ENCODE assay signal across 38 cellular contexts in genomic region chr4:5651089-5651488, GRCh38. TPM values are rescaled to one million over a fixed set of nuclear protein-coding genes. Genes with fewer than 3 reads are reported as not detected.
"Had no signal": no experiment of that assay in that cellular context is flagged by ENCODE, and none has a peak within 500 bp of the region (broad histone marks: within the 10 kb centered on the region; RNA-seq: fewer than 3 reads in every experiment).

No MANE protein-coding gene starts in this region.

- DNase-seq: activated effector memory CD4-positive, alpha-beta T cell treated with anti-CD3 and anti-CD28 coated beads, Interleukin-2, amount 50 U/mL, for 16 hours; activated effector memory CD4-positive, alpha-beta T cell treated with Interleukin-2 at 50 U/mL for 16 hours; activated gamma-delta T cell; activated gamma-delta T cell treated with Interleukin-2 at 50 U/mL for 16 hours; activated naive CD4-positive, alpha-beta T cell; activated naive CD4-positive, alpha-beta T cell treated with anti-CD3 and anti-CD28 coated beads for 36 hours; activated naive CD4-positive, alpha-beta T cell treated with anti-CD3 and anti-CD28 coated beads, Interleukin-2, amount 10 ng/mL, durations not matched to agents 7 days and 5 days; activated naive CD4-positive, alpha-beta T cell treated with anti-CD3 and anti-CD28 coated beads, Interleukin-2, amount 50 U/mL, for 16 hours; activated naive CD4-positive, alpha-beta T cell treated with Interleukin-2 at 50 U/mL for 16 hours; activated naive CD8-positive, alpha-beta T cell treated with anti-CD3 and anti-CD28 coated beads for 36 hours; activated naive CD8-positive, alpha-beta T cell treated with anti-CD3 and anti-CD28 coated beads, Interleukin-2, amount 10 ng/mL, durations not matched to agents 7 days and 5 days; activated naive CD8-positive, alpha-beta T cell treated with anti-CD3 and anti-CD28 coated beads, Interleukin-2, amount 50 U/mL, for 24 hours; activated T-cell treated with anti-CD3 and anti-CD28 coated beads, Interleukin-2, amount 50 U/mL, for 24 hours; activated T-cell treated with anti-CD3 and anti-CD28 coated beads, Interleukin-2, amount 50 U/mL, for 4 hours; activated T-cell treated with anti-CD3 and anti-CD28 coated beads, Interleukin-2, amount 50 U/mL, for 48 hours; activated T-cell treated with anti-CD3 and anti-CD28 coated beads, Interleukin-2, amount 50 U/mL, for 72 hours; adrenal gland; amniotic stem cell; amygdala; anterior cingulate cortex; aorta; body of pancreas; brain microvascular endothelial cell; caudate nucleus; central memory CD4-positive, alpha-beta T cell; cerebellar nuclear complex had no signal

- H3K36me3 ChIP-seq: adrenal gland, breast epithelium, cardiac muscle cell had no signal

- H3K27me3 ChIP-seq: adrenal gland, ascending aorta, body of pancreas, brain microvascular endothelial cell, breast epithelium, cardiac muscle cell had no signal

- H3K4me1 Mint-ChIP-seq: activated naive CD4-positive, alpha-beta T cell treated with anti-CD3 and anti-CD28 coated beads, Interleukin-2, amount 10 ng/mL, durations not matched to agents 7 days and 5 days; activated naive CD4-positive, alpha-beta T cell treated with anti-CD3 and anti-CD28 coated beads, Interleukin-2, amount 50 U/mL, for 24 hours; activated naive CD8-positive, alpha-beta T cell treated with anti-CD3 and anti-CD28 coated beads for 36 hours; activated naive CD8-positive, alpha-beta T cell treated with anti-CD3 and anti-CD28 coated beads, Interleukin-2, amount 10 ng/mL, durations not matched to agents 7 days and 5 days; activated naive CD8-positive, alpha-beta T cell treated with anti-CD3 and anti-CD28 coated beads, Interleukin-2, amount 50 U/mL, for 24 hours; activated T-helper 17 cell treated with anti-CD3 and anti-CD28 coated beads, Interleukin-2, amount 50 U/mL, for 72 hours; central memory CD8-positive, alpha-beta T cell had no signal

- H3K36me3 Mint-ChIP-seq: activated naive CD4-positive, alpha-beta T cell treated with anti-CD3 and anti-CD28 coated beads, Interleukin-2, amount 10 ng/mL, durations not matched to agents 7 days and 5 days; activated naive CD4-positive, alpha-beta T cell treated with anti-CD3 and anti-CD28 coated beads, Interleukin-2, amount 50 U/mL, for 24 hours; activated naive CD4-positive, alpha-beta T cell treated with anti-CD3 and anti-CD28 coated beads, Interleukin-2, amount 50 U/mL, for 72 hours; activated naive CD8-positive, alpha-beta T cell; activated naive CD8-positive, alpha-beta T cell treated with anti-CD3 and anti-CD28 coated beads for 36 hours; activated naive CD8-positive, alpha-beta T cell treated with anti-CD3 and anti-CD28 coated beads, Interleukin-2, amount 10 ng/mL, durations not matched to agents 7 days and 5 days; brain had no signal

- H3K27me3 Mint-ChIP-seq: activated naive CD4-positive, alpha-beta T cell treated with anti-CD3 and anti-CD28 coated beads, Interleukin-2, amount 10 ng/mL, durations not matched to agents 7 days and 5 days; activated naive CD8-positive, alpha-beta T cell; activated naive CD8-positive, alpha-beta T cell treated with anti-CD3 and anti-CD28 coated beads, Interleukin-2, amount 10 ng/mL, durations not matched to agents 7 days and 5 days; activated naive CD8-positive, alpha-beta T cell treated with anti-CD3 and anti-CD28 coated beads, Interleukin-2, amount 50 U/mL, for 24 hours; activated T-cell treated with anti-CD3 and anti-CD28 coated beads, Interleukin-2, amount 50 U/mL, for 24 hours; activated T-helper 17 cell treated with anti-CD3 and anti-CD28 coated beads, Interleukin-2, amount 50 U/mL, for 72 hours; central memory CD8-positive, alpha-beta T cell had no signal

- ATAC-seq: activated naive CD4-positive, alpha-beta T cell treated with anti-CD3 and anti-CD28 coated beads, Interleukin-2, amount 50 U/mL, for 72 hours; activated naive CD8-positive, alpha-beta T cell treated with anti-CD3 and anti-CD28 coated beads, Interleukin-2, amount 50 U/mL, for 24 hours; activated T-cell treated with anti-CD3 and anti-CD28 coated beads, Interleukin-2, amount 50 U/mL, for 4 hours; activated T-cell treated with anti-CD3 and anti-CD28 coated beads, Interleukin-2, amount 50 U/mL, for 72 hours; activated T-helper 17 cell treated with anti-CD3 and anti-CD28 coated beads, Interleukin-2, amount 50 U/mL, for 72 hours; body of pancreas had no signal

- FAIRE-seq: astrocyte had no signal

- H3K4me1 ChIP-seq: adrenal gland, ascending aorta, breast epithelium had no signal

- H3K27ac Mint-ChIP-seq: activated naive CD4-positive, alpha-beta T cell treated with anti-CD3 and anti-CD28 coated beads for 36 hours; activated naive CD4-positive, alpha-beta T cell treated with anti-CD3 and anti-CD28 coated beads, Interleukin-2, amount 10 ng/mL, durations not matched to agents 7 days and 5 days; activated naive CD4-positive, alpha-beta T cell treated with anti-CD3 and anti-CD28 coated beads, Interleukin-2, amount 50 U/mL, for 24 hours; activated naive CD4-positive, alpha-beta T cell treated with anti-CD3 and anti-CD28 coated beads, Interleukin-2, amount 50 U/mL, for 72 hours; activated naive CD8-positive, alpha-beta T cell; activated naive CD8-positive, alpha-beta T cell treated with anti-CD3 and anti-CD28 coated beads for 36 hours; activated naive CD8-positive, alpha-beta T cell treated with anti-CD3 and anti-CD28 coated beads, Interleukin-2, amount 10 ng/mL, durations not matched to agents 7 days and 5 days; activated naive CD8-positive, alpha-beta T cell treated with anti-CD3 and anti-CD28 coated beads, Interleukin-2, amount 50 U/mL, for 24 hours; activated T-cell treated with anti-CD3 and anti-CD28 coated beads, Interleukin-2, amount 50 U/mL, for 24 hours; activated T-cell treated with anti-CD3 and anti-CD28 coated beads, Interleukin-2, amount 50 U/mL, for 72 hours; activated T-helper 1 cell treated with anti-CD3 and anti-CD28 coated beads, Interleukin-12 subunit alpha, Interleukin-12 subunit beta, Interleukin-2, Interleukin-4 antibody, amounts not matched to agents 30 ng/mL and 10 ng/mL and 1 ng/mL, durations not matched to agents 14 hours and 24 hours and 36 hours; activated T-helper 17 cell treated with anti-CD3 and anti-CD28 coated beads, Interleukin-2, amount 50 U/mL, for 72 hours; activated T-helper 2 cell treated with anti-CD3 and anti-CD28 coated beads, Interferon-gamma antibody, Interleukin-2, Interleukin-4, amounts not matched to agents 10 μg/mL and 5 μg/mL and 100 μg/mL, durations not matched to agents 14 hours and 24 hours and 36 hours; brain had no signal

- H3K9me3 Mint-ChIP-seq: activated naive CD4-positive, alpha-beta T cell treated with anti-CD3 and anti-CD28 coated beads for 36 hours; activated naive CD4-positive, alpha-beta T cell treated with anti-CD3 and anti-CD28 coated beads, Interleukin-2, amount 50 U/mL, for 24 hours; activated naive CD8-positive, alpha-beta T cell treated with anti-CD3 and anti-CD28 coated beads for 36 hours; activated naive CD8-positive, alpha-beta T cell treated with anti-CD3 and anti-CD28 coated beads, Interleukin-2, amount 50 U/mL, for 24 hours; activated T-cell treated with anti-CD3 and anti-CD28 coated beads, Interleukin-2, amount 50 U/mL, for 24 hours; activated T-cell treated with anti-CD3 and anti-CD28 coated beads, Interleukin-2, amount 50 U/mL, for 4 hours; activated T-helper 1 cell treated with anti-CD3 and anti-CD28 coated beads, Interleukin-12 subunit alpha, Interleukin-12 subunit beta, Interleukin-2, Interleukin-4 antibody, amounts not matched to agents 30 ng/mL and 10 ng/mL and 1 ng/mL, durations not matched to agents 14 hours and 24 hours and 36 hours; central memory CD8-positive, alpha-beta T cell had no signal

- H3K4me3 Mint-ChIP-seq: activated naive CD4-positive, alpha-beta T cell treated with anti-CD3 and anti-CD28 coated beads for 36 hours; activated naive CD4-positive, alpha-beta T cell treated with anti-CD3 and anti-CD28 coated beads, Interleukin-2, amount 10 ng/mL, durations not matched to agents 7 days and 5 days; activated naive CD4-positive, alpha-beta T cell treated with anti-CD3 and anti-CD28 coated beads, Interleukin-2, amount 50 U/mL, for 24 hours; activated naive CD8-positive, alpha-beta T cell; activated naive CD8-positive, alpha-beta T cell treated with anti-CD3 and anti-CD28 coated beads for 36 hours; activated naive CD8-positive, alpha-beta T cell treated with anti-CD3 and anti-CD28 coated beads, Interleukin-2, amount 10 ng/mL, durations not matched to agents 7 days and 5 days; activated naive CD8-positive, alpha-beta T cell treated with anti-CD3 and anti-CD28 coated beads, Interleukin-2, amount 50 U/mL, for 24 hours; activated T-cell treated with anti-CD3 and anti-CD28 coated beads, Interleukin-2, amount 50 U/mL, for 24 hours; activated T-cell treated with anti-CD3 and anti-CD28 coated beads, Interleukin-2, amount 50 U/mL, for 4 hours; activated T-cell treated with anti-CD3 and anti-CD28 coated beads, Interleukin-2, amount 50 U/mL, for 72 hours; activated T-helper 1 cell treated with anti-CD3 and anti-CD28 coated beads, Interleukin-12 subunit alpha, Interleukin-12 subunit beta, Interleukin-2, Interleukin-4 antibody, amounts not matched to agents 30 ng/mL and 10 ng/mL and 1 ng/mL, durations not matched to agents 14 hours and 24 hours and 36 hours; activated T-helper 17 cell treated with anti-CD3 and anti-CD28 coated beads, Interleukin-2, amount 50 U/mL, for 72 hours; brain; central memory CD8-positive, alpha-beta T cell had no signal

- H3K9me3 ChIP-seq: adrenal gland, ascending aorta, body of pancreas, breast epithelium had no signal

- H3K4me3 ChIP-seq: adrenal gland, ascending aorta, body of pancreas, breast epithelium, cardiac muscle cell had no signal

- H3K27ac ChIP-seq: adrenal gland, ascending aorta, body of pancreas, brain microvascular endothelial cell, breast epithelium, cardiac muscle cell had no signal

RNA-seq across cellular contexts. Expression of gene EVC2, which starts 57.3 kb away (rescaled TPM):
- total RNA-seq: activated naive CD4-positive, alpha-beta T cell treated with anti-CD3 and anti-CD28 coated beads for 36 hours had no signal
